1 cellular context compared by ENCODE assay signal in the genomic region with DNA sequence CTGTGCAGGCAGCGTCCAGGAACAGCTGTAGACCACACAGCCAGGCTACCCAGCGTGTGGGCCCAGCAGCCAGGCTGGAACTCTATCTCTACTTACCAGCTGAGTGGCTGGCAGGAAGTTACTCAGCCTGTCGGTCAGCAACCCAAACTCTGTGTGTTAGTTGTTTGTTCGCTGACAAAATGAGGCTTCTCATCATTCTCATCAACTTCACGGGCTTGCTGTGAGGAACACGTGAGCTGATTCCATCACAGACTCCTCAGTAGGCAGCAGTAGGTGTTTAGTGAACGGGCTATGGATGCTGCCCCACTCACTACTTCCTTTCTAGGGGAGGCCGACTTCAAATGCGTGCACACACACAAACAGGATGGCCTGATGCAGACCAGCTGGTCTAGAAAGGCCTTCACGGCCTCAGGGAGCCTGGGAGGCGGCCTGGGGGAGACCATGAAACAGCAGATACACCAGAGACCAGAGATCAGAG.
A peak's percentile ranks its signal among the peaks of the same experiment; 100 is the strongest.
TF ChIP-seq lines count a peak whose summit lies in the region.

No MANE protein-coding gene starts in this region.

TF ChIP-seq in K562, 482 proteins besides CTCF, POLR2A, EP300 and RAD21 (continued from another document and continues in another):
- TF ChIP-seq CEBPZ (IDR thresholded peaks at IDR 0.05; ENCODE audit: borderline replicate concordance, low read depth, low read length): no peak
- no peak for TF ChIP-seq COPS2 (conservative IDR thresholded peaks at IDR 0.05)
- TF ChIP-seq E4F1 (CRISPR knock-in tag; IDR thresholded peaks at IDR 0.05; ENCODE audit: borderline replicate concordance): no peak
- no peak for TF ChIP-seq POLR2G (IDR thresholded peaks at IDR 0.05; ENCODE audit: low read depth, low read length)
- TF ChIP-seq PRMT5 (CRISPR knock-in tag; IDR thresholded peaks at IDR 0.05): no peak
- no peak for TF ChIP-seq BCL6 (CRISPR knock-in tag; IDR thresholded peaks at IDR 0.05)
- TF ChIP-seq MXI1 (IDR thresholded peaks at IDR 0.05; ENCODE audit: low read depth, low read length): no peak
- TF ChIP-seq GTF2A2 (tag; IDR thresholded peaks at IDR 0.05): no peak
- TF ChIP-seq ELK1 (CRISPR knock-in tag; IDR thresholded peaks at IDR 0.05): no peak
- TF ChIP-seq SETDB1 (IDR thresholded peaks at IDR 0.05; ENCODE audit: low read length): no peak
- TF ChIP-seq YY1 (IDR thresholded peaks at IDR 0.05; ENCODE audit: borderline replicate concordance in 1 of 3, control insufficient read depth in 1 of 3, extremely low read depth in 1 of 3, insufficient read depth in 3 of 3, insufficient read length in 1 of 3, insufficient replicate concordance in 2 of 3, low read depth in 1 of 3, low read length in 2 of 3): peak in 1 of 3 experiments; percentile 1
- TF ChIP-seq L3MBTL2 (IDR thresholded peaks at IDR 0.05): peak; percentile 70
- peak; percentile 89 for TF ChIP-seq TAF9B (IDR thresholded peaks at IDR 0.05; ENCODE audit: partially characterized antibody)
- TF ChIP-seq NCOA2 (IDR thresholded peaks at IDR 0.05; ENCODE audit: partially characterized antibody in 2 of 2): no peak
- TF ChIP-seq CCNT2 (IDR thresholded peaks at IDR 0.05; ENCODE audit: borderline replicate concordance, extremely low read depth, insufficient read length, low read depth, low read length): no peak
- no peak for TF ChIP-seq MED1 (CRISPR knock-in tag; IDR thresholded peaks at IDR 0.05; ENCODE audit: borderline replicate concordance)
- TF ChIP-seq HIVEP1 (CRISPR knock-in tag; IDR thresholded peaks at IDR 0.05): no peak
- peak; percentile 50 for TF ChIP-seq DPF2 (IDR thresholded peaks at IDR 0.05)
- TF ChIP-seq MTA1 (IDR thresholded peaks at IDR 0.05; ENCODE audit: borderline replicate concordance): no peak
- TF ChIP-seq IRF1 (CRISPR knock-in tag; IDR thresholded peaks at IDR 0.05; ENCODE audit: borderline replicate concordance): no peak
- 0 out of 2 replicates have a peak, but pooled peaks have one; percentile 58 for TF ChIP-seq ZNF766 (CRISPR knock-in tag; conservative IDR thresholded peaks at IDR 0.05)
- no peak for TF ChIP-seq HES1 (IDR thresholded peaks at IDR 0.05; ENCODE audit: low read depth)
- TF ChIP-seq, protein P1, sequence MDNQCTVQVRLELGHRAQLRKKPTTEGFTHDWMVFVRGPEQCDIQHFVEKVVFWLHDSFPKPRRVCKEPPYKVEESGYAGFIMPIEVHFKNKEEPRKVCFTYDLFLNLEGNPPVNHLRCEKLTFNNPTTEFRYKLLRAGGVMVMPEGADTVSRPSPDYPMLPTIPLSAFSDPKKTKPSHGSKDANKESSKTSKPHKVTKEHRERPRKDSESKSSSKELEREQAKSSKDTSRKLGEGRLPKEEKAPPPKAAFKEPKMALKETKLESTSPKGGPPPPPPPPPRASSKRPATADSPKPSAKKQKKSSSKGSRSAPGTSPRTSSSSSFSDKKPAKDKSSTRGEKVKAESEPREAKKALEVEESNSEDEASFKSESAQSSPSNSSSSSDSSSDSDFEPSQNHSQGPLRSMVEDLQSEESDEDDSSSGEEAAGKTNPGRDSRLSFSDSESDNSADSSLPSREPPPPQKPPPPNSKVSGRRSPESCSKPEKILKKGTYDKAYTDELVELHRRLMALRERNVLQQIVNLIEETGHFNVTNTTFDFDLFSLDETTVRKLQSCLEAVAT (IDR thresholded peaks at IDR 0.05): no peak
- no peak for TF ChIP-seq NCOA6 (IDR thresholded peaks at IDR 0.05)
- TF ChIP-seq PCBP1 (IDR thresholded peaks at IDR 0.05; ENCODE audit: low read depth, low read length, poor library complexity, severe bottlenecking): no peak
- TF ChIP-seq, protein P2, sequence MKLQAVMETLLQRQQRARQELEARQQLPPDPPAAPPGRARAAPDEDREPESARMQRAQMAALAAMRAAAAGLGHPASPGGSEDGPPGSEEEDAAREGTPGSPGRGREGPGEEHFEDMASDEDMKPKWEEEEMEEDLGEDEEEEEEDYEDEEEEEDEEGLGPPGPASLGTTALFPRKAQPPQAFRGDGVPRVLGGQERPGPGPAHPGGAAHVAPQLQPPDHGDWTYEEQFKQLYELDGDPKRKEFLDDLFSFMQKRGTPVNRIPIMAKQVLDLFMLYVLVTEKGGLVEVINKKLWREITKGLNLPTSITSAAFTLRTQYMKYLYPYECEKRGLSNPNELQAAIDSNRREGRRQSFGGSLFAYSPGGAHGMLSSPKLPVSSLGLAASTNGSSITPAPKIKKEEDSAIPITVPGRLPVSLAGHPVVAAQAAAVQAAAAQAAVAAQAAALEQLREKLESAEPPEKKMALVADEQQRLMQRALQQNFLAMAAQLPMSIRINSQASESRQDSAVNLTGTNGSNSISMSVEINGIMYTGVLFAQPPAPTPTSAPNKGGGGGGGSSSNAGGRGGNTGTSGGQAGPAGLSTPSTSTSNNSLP (IDR thresholded peaks at IDR 0.05; ENCODE audit: borderline replicate concordance, low read depth, low read length): no peak
- peak; percentile 59 for TF ChIP-seq JUND (IDR thresholded peaks at IDR 0.05; ENCODE audit: borderline replicate concordance, low read depth, low read length)
- TF ChIP-seq JUND (tag; IDR thresholded peaks at IDR 0.05; ENCODE audit: borderline replicate concordance, low read depth, low read length): no peak; the same call in 1 of the 3 replicates
- no peak for TF ChIP-seq PPARD (CRISPR knock-in tag; IDR thresholded peaks at IDR 0.05)
- no peak for TF ChIP-seq FOXA3 (CRISPR knock-in tag; conservative IDR thresholded peaks at IDR 0.05 in 1 of 2, IDR thresholded peaks at IDR 0.05 in 1 of 2)
- no peak for TF ChIP-seq ZNF41 (CRISPR knock-in tag; conservative IDR thresholded peaks at IDR 0.05)
- no peak for TF ChIP-seq ZNF280A (IDR thresholded peaks at IDR 0.05; ENCODE audit: low read depth, partially characterized antibody)
- no peak for TF ChIP-seq HMG20A (CRISPR knock-in tag; conservative IDR thresholded peaks at IDR 0.05)
- TF ChIP-seq ZKSCAN1 (IDR thresholded peaks at IDR 0.05; ENCODE audit: low read depth, low read length): no peak
- TF ChIP-seq ZNF830 (CRISPR knock-in tag; IDR thresholded peaks at IDR 0.05): no peak
- TF ChIP-seq USF1 (CRISPR knock-in tag; IDR thresholded peaks at IDR 0.05): peak; percentile 76
- no peak for TF ChIP-seq ADNP (tag; IDR thresholded peaks at IDR 0.05)
- no peak for TF ChIP-seq HNRNPL (IDR thresholded peaks at IDR 0.05; ENCODE audit: low read depth, low read length)
- no peak for TF ChIP-seq OTX1 (CRISPR knock-in tag; IDR thresholded peaks at IDR 0.05)
- TF ChIP-seq ZNF124 (CRISPR knock-in tag; IDR thresholded peaks at IDR 0.05): no peak
- TF ChIP-seq ZFX (CRISPR knock-in tag; IDR thresholded peaks at IDR 0.05): no peak; the same call in 1 of the 2 replicates
- no peak for TF ChIP-seq POLR2H (tag; IDR thresholded peaks at IDR 0.05; ENCODE audit: low read depth)
- TF ChIP-seq PYGO2 (tag; IDR thresholded peaks at IDR 0.05): no peak
- no peak for TF ChIP-seq BMI1 (IDR thresholded peaks at IDR 0.05; ENCODE audit: low read length)
- TF ChIP-seq ZNF253 (CRISPR knock-in tag; conservative IDR thresholded peaks at IDR 0.05): no peak
- TF ChIP-seq, protein P3, sequence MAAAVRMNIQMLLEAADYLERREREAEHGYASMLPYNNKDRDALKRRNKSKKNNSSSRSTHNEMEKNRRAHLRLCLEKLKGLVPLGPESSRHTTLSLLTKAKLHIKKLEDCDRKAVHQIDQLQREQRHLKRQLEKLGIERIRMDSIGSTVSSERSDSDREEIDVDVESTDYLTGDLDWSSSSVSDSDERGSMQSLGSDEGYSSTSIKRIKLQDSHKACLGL (CRISPR knock-in tag; IDR thresholded peaks at IDR 0.05; ENCODE audit: borderline replicate concordance, poor library complexity, severe bottlenecking): no peak
- TF ChIP-seq, protein P4, sequence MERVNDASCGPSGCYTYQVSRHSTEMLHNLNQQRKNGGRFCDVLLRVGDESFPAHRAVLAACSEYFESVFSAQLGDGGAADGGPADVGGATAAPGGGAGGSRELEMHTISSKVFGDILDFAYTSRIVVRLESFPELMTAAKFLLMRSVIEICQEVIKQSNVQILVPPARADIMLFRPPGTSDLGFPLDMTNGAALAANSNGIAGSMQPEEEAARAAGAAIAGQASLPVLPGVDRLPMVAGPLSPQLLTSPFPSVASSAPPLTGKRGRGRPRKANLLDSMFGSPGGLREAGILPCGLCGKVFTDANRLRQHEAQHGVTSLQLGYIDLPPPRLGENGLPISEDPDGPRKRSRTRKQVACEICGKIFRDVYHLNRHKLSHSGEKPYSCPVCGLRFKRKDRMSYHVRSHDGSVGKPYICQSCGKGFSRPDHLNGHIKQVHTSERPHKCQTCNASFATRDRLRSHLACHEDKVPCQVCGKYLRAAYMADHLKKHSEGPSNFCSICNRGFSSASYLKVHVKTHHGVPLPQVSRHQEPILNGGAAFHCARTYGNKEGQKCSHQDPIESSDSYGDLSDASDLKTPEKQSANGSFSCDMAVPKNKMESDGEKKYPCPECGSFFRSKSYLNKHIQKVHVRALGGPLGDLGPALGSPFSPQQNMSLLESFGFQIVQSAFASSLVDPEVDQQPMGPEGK (CRISPR knock-in tag; IDR thresholded peaks at IDR 0.05; ENCODE audit: borderline replicate concordance): peak; percentile 52; the same call in 1 of the 2 replicates
- TF ChIP-seq ZNF3 (CRISPR knock-in tag; IDR thresholded peaks at IDR 0.05): no peak
- no peak for TF ChIP-seq ZNF764 (CRISPR knock-in tag; IDR thresholded peaks at IDR 0.05; ENCODE audit: low read depth)
